Comparison of ENCODE assay signal across 1 cellular context in genomic region chr15:98817745-98818144, GRCh38.
TF ChIP-seq lines count a peak whose summit lies in the region.

No MANE protein-coding gene starts in this region.

TF ChIP-seq in HepG2, 621 proteins besides CTCF, POLR2A, EP300 and RAD21 (continued from another document):
- TF ChIP-seq ZBTB26 (CRISPR knock-in tag; IDR thresholded peaks at IDR 0.05; ENCODE audit: borderline replicate concordance) (peak; percentile 91), ARID5B (CRISPR knock-in tag; IDR thresholded peaks at IDR 0.05) (peak; percentile 38; the same call in 1 of the 2 replicates), ZSCAN25 (CRISPR knock-in tag; IDR thresholded peaks at IDR 0.05) (peak; percentile 93), ZNF644 (CRISPR knock-in tag; IDR thresholded peaks at IDR 0.05; ENCODE audit: low read depth) (peak; percentile 42; the same call in 1 of the 2 replicates), FOXJ3 (CRISPR knock-in tag; IDR thresholded peaks at IDR 0.05; ENCODE audit: borderline replicate concordance) (0 out of 2 replicates have a peak, but pooled peaks have one; percentile 41), FOSL1 (CRISPR knock-in tag; IDR thresholded peaks at IDR 0.05; ENCODE audit: borderline replicate concordance) (no peak), ZMYM4 (CRISPR knock-in tag; IDR thresholded peaks at IDR 0.05) (peak; percentile 48; the same call in 1 of the 2 replicates), ZFP36 (IDR thresholded peaks at IDR 0.05; ENCODE audit: borderline replicate concordance, low read depth, low read length, partially characterized antibody) (no peak), FOXA3 (CRISPR knock-in tag; IDR thresholded peaks at IDR 0.05) (peak; percentile 54; the same call in 1 of the 2 replicates), ASH2L (IDR thresholded peaks at IDR 0.05; ENCODE audit: insufficient read length, low read depth, low read length) (no peak), THAP7 (CRISPR knock-in tag; IDR thresholded peaks at IDR 0.05) (no peak)
